In genomic region chr5:120932480-120932879, GRCh38 we compare ENCODE assay signal across 3 cellular contexts.
A peak's percentile ranks its signal among the peaks of the same experiment; 100 is the strongest.
TF ChIP-seq lines count a peak whose summit lies in the region.

No MANE protein-coding gene starts in this region.

TF ChIP-seq in GM23338, 12 proteins besides CTCF, POLR2A, EP300 and RAD21 (continues in another document):
- 0 out of 2 replicates have a peak, but pooled peaks have one; percentile 10 for TF ChIP-seq ZNF462 (CRISPR knock-in tag; IDR thresholded peaks at IDR 0.05)

TF ChIP-seq in WTC11, 78 proteins besides CTCF, POLR2A, EP300 and RAD21:
- TF ChIP-seq STAT6 (CRISPR knock-in tag; conservative IDR thresholded peaks at IDR 0.05; ENCODE audit: low read depth) (no peak), JAZF1 (CRISPR knock-in tag; IDR thresholded peaks at IDR 0.05) (no peak), GABPB1 (CRISPR knock-in tag; IDR thresholded peaks at IDR 0.05) (no peak), AFF4 (CRISPR knock-in tag; IDR thresholded peaks at IDR 0.05; ENCODE audit: borderline replicate concordance) (no peak), CREB1 (CRISPR knock-in tag; IDR thresholded peaks at IDR 0.05) (no peak), ATF3 (CRISPR knock-in tag; conservative IDR thresholded peaks at IDR 0.05) (no peak), E2F4 (CRISPR knock-in tag; IDR thresholded peaks at IDR 0.05; ENCODE audit: borderline replicate concordance, low read depth) (no peak)

TF ChIP-seq in H1, 55 proteins besides CTCF, POLR2A, EP300 and RAD21 (continued from another document):
- TF ChIP-seq ATF3 (IDR thresholded peaks at IDR 0.05; ENCODE audit: insufficient read depth, low read depth, low read length) = no peak
- TF ChIP-seq TBP (IDR thresholded peaks at IDR 0.05; ENCODE audit: low read depth, low read length) = no peak
- no peak for TF ChIP-seq BACH1 (IDR thresholded peaks at IDR 0.05; ENCODE audit: low read length)
TF ChIP-seq in H1: peak in this region for 0.
